In the genomic region with DNA sequence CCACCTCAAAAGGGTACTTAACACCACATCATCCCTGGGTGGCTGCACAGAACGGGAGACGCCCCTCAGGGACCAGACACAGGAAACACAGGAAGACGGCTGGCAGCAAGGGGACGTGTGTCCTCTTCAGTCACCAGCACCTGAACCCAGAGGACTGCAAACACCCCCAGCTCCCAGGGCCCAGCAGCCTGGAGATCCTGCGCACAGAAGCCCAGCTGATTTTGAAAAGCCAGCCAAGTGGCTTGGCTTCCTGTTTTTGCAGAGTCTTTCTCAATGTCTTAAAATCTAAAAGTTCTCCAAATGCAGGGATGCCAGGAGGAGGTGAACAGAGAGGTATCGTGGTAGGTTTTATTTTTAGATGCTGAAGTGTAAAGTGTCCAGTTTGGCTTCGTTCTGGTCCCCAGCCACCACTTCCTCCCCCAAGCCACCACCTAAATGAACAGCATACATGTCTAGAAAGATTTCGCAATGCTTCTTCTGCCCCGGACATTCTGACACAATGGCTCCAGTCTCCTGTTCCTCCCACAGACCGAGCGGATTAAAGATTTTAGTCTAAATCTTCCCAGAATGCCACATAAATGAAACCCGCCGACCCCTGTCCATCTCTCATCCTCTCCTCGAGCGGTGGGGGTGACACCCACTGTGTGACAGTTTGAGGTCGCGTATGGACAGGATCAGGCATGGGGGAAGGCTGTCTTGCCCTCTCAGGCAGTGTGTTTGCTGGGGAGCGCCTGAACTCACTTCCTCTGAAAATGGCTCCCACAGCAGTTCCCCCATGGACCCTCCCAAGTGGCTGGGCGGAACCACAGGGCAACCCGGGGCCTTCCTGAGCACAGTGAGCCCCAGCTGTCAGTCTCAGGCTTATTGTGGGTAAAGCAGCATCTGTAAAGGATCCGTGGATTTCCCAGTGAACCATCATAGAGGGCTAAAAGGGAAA, we compare ENCODE assay signal across 1 cellular context.
TF ChIP-seq lines count a peak whose summit lies in the region.

No MANE protein-coding gene starts in this region.

TF ChIP-seq in HepG2, 621 proteins besides CTCF, POLR2A, EP300 and RAD21 (continued from another document):
- TF ChIP-seq, protein P1, sequence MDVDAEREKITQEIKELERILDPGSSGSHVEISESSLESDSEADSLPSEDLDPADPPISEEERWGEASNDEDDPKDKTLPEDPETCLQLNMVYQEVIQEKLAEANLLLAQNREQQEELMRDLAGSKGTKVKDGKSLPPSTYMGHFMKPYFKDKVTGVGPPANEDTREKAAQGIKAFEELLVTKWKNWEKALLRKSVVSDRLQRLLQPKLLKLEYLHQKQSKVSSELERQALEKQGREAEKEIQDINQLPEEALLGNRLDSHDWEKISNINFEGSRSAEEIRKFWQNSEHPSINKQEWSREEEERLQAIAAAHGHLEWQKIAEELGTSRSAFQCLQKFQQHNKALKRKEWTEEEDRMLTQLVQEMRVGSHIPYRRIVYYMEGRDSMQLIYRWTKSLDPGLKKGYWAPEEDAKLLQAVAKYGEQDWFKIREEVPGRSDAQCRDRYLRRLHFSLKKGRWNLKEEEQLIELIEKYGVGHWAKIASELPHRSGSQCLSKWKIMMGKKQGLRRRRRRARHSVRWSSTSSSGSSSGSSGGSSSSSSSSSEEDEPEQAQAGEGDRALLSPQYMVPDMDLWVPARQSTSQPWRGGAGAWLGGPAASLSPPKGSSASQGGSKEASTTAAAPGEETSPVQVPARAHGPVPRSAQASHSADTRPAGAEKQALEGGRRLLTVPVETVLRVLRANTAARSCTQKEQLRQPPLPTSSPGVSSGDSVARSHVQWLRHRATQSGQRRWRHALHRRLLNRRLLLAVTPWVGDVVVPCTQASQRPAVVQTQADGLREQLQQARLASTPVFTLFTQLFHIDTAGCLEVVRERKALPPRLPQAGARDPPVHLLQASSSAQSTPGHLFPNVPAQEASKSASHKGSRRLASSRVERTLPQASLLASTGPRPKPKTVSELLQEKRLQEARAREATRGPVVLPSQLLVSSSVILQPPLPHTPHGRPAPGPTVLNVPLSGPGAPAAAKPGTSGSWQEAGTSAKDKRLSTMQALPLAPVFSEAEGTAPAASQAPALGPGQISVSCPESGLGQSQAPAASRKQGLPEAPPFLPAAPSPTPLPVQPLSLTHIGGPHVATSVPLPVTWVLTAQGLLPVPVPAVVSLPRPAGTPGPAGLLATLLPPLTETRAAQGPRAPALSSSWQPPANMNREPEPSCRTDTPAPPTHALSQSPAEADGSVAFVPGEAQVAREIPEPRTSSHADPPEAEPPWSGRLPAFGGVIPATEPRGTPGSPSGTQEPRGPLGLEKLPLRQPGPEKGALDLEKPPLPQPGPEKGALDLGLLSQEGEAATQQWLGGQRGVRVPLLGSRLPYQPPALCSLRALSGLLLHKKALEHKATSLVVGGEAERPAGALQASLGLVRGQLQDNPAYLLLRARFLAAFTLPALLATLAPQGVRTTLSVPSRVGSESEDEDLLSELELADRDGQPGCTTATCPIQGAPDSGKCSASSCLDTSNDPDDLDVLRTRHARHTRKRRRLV (CRISPR knock-in tag; IDR thresholded peaks at IDR 0.05) = no peak
- TF ChIP-seq LCORL (IDR thresholded peaks at IDR 0.05) (no peak), LCORL (CRISPR knock-in tag; IDR thresholded peaks at IDR 0.05) (peak; percentile 34; the same call in 1 of the 2 replicates), SMC3 (IDR thresholded peaks at IDR 0.05; ENCODE audit: low read length) (peak; percentile 15; the same call in 1 of the 2 replicates), GFI1 (CRISPR knock-in tag; IDR thresholded peaks at IDR 0.05; ENCODE audit: borderline replicate concordance) (0 out of 2 replicates have a peak, but pooled peaks have one; percentile 19), SOX13 (IDR thresholded peaks at IDR 0.05) (no peak), SOX13 (CRISPR knock-in tag; conservative IDR thresholded peaks at IDR 0.05 in 1 of 2, IDR thresholded peaks at IDR 0.05 in 1 of 2) (peak in 1 of 2 experiments; percentile 41; a peak in 1 of 4 replicates)
- TF ChIP-seq, protein P2, sequence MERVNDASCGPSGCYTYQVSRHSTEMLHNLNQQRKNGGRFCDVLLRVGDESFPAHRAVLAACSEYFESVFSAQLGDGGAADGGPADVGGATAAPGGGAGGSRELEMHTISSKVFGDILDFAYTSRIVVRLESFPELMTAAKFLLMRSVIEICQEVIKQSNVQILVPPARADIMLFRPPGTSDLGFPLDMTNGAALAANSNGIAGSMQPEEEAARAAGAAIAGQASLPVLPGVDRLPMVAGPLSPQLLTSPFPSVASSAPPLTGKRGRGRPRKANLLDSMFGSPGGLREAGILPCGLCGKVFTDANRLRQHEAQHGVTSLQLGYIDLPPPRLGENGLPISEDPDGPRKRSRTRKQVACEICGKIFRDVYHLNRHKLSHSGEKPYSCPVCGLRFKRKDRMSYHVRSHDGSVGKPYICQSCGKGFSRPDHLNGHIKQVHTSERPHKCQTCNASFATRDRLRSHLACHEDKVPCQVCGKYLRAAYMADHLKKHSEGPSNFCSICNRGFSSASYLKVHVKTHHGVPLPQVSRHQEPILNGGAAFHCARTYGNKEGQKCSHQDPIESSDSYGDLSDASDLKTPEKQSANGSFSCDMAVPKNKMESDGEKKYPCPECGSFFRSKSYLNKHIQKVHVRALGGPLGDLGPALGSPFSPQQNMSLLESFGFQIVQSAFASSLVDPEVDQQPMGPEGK (CRISPR knock-in tag; IDR thresholded peaks at IDR 0.05) = peak; percentile 47; the same call in 1 of the 2 replicates
- TF ChIP-seq, protein P3, sequence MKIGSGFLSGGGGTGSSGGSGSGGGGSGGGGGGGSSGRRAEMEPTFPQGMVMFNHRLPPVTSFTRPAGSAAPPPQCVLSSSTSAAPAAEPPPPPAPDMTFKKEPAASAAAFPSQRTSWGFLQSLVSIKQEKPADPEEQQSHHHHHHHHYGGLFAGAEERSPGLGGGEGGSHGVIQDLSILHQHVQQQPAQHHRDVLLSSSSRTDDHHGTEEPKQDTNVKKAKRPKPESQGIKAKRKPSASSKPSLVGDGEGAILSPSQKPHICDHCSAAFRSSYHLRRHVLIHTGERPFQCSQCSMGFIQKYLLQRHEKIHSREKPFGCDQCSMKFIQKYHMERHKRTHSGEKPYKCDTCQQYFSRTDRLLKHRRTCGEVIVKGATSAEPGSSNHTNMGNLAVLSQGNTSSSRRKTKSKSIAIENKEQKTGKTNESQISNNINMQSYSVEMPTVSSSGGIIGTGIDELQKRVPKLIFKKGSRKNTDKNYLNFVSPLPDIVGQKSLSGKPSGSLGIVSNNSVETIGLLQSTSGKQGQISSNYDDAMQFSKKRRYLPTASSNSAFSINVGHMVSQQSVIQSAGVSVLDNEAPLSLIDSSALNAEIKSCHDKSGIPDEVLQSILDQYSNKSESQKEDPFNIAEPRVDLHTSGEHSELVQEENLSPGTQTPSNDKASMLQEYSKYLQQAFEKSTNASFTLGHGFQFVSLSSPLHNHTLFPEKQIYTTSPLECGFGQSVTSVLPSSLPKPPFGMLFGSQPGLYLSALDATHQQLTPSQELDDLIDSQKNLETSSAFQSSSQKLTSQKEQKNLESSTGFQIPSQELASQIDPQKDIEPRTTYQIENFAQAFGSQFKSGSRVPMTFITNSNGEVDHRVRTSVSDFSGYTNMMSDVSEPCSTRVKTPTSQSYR (CRISPR knock-in tag; IDR thresholded peaks at IDR 0.05; ENCODE audit: borderline replicate concordance) = peak; percentile 31; the same call in 1 of the 2 replicates
